Comparison of ENCODE assay signal across 7 cellular contexts in genomic region chr16:81275795-81276194, GRCh38. TPM values are rescaled to one million over a fixed set of nuclear protein-coding genes. Genes with fewer than 3 reads are reported as not detected.
"Had no signal": no experiment of that assay in that cellular context is flagged by ENCODE, and none has a peak within 500 bp of the region (broad histone marks: within the 10 kb centered on the region; RNA-seq: fewer than 3 reads in every experiment).

No MANE protein-coding gene starts in this region.

- H2AFZ ChIP-seq: neural progenitor cell had no signal

- H3K36me3 ChIP-seq: adrenal gland, left lung, neural progenitor cell had no signal

- H3K4me2 ChIP-seq: neural progenitor cell had no signal

- H3K9me3 ChIP-seq: adrenal gland, left lung had no signal

- H3K27ac ChIP-seq: adrenal gland, foreskin keratinocyte, left lung, neural progenitor cell had no signal

- H3K27me3 ChIP-seq: adrenal gland, foreskin keratinocyte, left lung, neural progenitor cell had no signal

- H3K4me3 ChIP-seq: adrenal gland, left lung, neural progenitor cell, skin epidermis had no signal

- DNase-seq: activated naive CD4-positive, alpha-beta T cell treated with anti-CD3 and anti-CD28 coated beads, Interleukin-2, amount 50 U/mL, for 16 hours; adrenal gland; foreskin keratinocyte; left lung; retina had no signal

- H3K4me1 ChIP-seq: adrenal gland, left lung, neural progenitor cell had no signal

- ATAC-seq: foreskin keratinocyte, left lung had no signal

RNA-seq across cellular contexts. Expression of gene BCO1, which starts 37.3 kb away (rescaled TPM):
- total RNA-seq: adrenal gland, foreskin keratinocyte had no signal
